ENCODE assay signal across 4 cellular contexts in the genomic region with DNA sequence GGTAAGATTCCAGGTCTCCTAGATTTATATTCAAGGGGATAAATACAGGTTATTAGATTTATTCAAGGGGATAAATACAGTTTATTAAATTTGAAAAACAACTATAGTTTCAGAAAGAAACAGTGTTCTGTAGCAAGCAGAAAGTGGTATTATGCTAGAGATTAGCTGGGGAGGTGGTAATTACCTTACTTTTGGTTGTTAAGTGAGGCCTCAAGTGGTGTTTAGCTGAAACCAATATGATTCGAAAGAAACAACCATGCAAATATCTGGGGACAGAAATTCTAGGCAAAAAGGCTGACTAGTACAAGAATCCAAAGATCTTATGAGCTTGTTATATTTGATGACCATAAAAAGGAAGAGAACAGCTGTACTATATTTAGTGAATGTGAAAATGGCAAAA.
"Had no signal": no experiment of that assay in that cellular context is flagged by ENCODE, and none has a peak within 500 bp of the region (broad histone marks: within the 10 kb centered on the region; RNA-seq: fewer than 3 reads in every experiment).

No MANE protein-coding gene starts in this region.

- DNase-seq: H9, HCEC 1CT, KG1 had no signal

- ATAC-seq: GM23338 had no signal
